ENCODE assay signal across 8 cellular contexts in the genomic region with DNA sequence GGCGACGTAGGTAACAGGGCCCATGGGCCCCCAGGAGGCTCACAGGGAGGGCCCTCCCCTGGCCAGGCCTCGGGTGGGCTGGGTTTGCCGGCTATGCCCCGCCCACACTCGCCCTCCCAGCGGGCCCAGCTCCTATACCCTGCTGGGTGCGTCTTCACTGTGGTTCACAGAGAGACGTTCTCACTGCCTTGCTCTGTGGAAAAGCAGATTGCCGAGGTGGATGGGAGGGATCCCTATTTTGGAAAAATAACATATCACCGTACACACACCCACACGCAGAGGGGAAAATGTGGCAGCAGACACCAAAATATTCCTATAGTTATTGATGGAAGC. TPM values are rescaled to one million over a fixed set of nuclear protein-coding genes. Genes with fewer than 3 reads are reported as not detected.
DNase-seq lines count a peak whose midpoint lies in the region; ATAC-seq and TF ChIP-seq lines count a peak whose summit lies in the region.

No MANE protein-coding gene starts in this region.

- peak; percentile 39 for ATAC-seq in HG02763 (IDR thresholded peaks at IDR 0.05; ENCODE audit: unreplicated experiment)

- no peak overlapping the region for H2BK5ac ChIP-seq in trophoblast cell (ENCODE audit: low read depth, low read length, poor library complexity)

- no peak overlapping the region for H3K18ac ChIP-seq in trophoblast cell (ENCODE audit: low read length)

- H3K79me1 ChIP-seq in trophoblast cell (ENCODE audit: low read length): peaks cover 13% of the 10 kb centered on the region

- no peak overlapping the region for H2AFZ ChIP-seq in trophoblast cell (ENCODE audit: insufficient read depth, low read length, poor library complexity)

- intact Hi-C loops in tibial artery (cut with DNase I; ENCODE audit: low total_unique reads): loop anchor here (5.0 to 10.0 kb wide), 4 partner anchors 36 to 709 kb away; no protein-coding TSS in a partner anchor

- H3K9ac ChIP-seq in trophoblast cell (ENCODE audit: low read length): no peak overlapping the region

- H3K14ac ChIP-seq in trophoblast cell (ENCODE audit: low read length): no peak overlapping the region

- H3K36me3 ChIP-seq in trophoblast cell (ENCODE audit: control insufficient read depth in 1 of 2, insufficient read depth in 2 of 2, low read length in 2 of 2) (no peaks in the 10 kb centered on the region), tibial artery (no peaks in the 10 kb centered on the region)

- no peak overlapping the region for H3K23ac ChIP-seq in trophoblast cell (ENCODE audit: low read length)

- no peak overlapping the region for H3K4ac ChIP-seq in trophoblast cell (ENCODE audit: low read depth, low read length)

- H3K9me3 ChIP-seq in trophoblast cell (ENCODE audit: insufficient read depth, low read depth, low read length) (peaks cover 3% of the 10 kb centered on the region), tibial artery (no peaks in the 10 kb centered on the region)

- no peak overlapping the region for H4K91ac ChIP-seq in trophoblast cell (ENCODE audit: low read depth, low read length)

- TF ChIP-seq POLR2A in erythroblast (IDR thresholded peaks at IDR 0.05; ENCODE audit: low read length): no peak

- DNase-seq in GM12865 (ENCODE audit: low read depth) (peak; percentile 62), NCI-H748 treated with DMSO at 0.1 percent for 48 hours (lab: John Stamatoyannopoulos, UW) (peak; percentile 49), activated T-cell treated with anti-CD3 and anti-CD28 coated beads for 1 hour (ENCODE audit: low read depth) (peak; percentile 55), erythroblast (lab: John Stamatoyannopoulos, UW) (peak; percentile 48 to 52), trophoblast cell (peak; percentile 25 to 75), tibial artery (no peak), glomerular visceral epithelial cell (ENCODE audit: extremely low spot score) (no peak)

- H3K27me3 ChIP-seq in trophoblast cell (ENCODE audit: insufficient read depth, low read length) (no peaks in the 10 kb centered on the region), tibial artery (no peaks in the 10 kb centered on the region)

- no peak for TF ChIP-seq CTCF in GM12865 (IDR thresholded peaks at IDR 0.05; ENCODE audit: insufficient read depth, low read depth, low read length, missing control alignments)
- TF ChIP-seq CTCF in tibial artery (IDR thresholded peaks at IDR 0.05): no peak

- WGBS in trophoblast cell (ENCODE audit: extremely low coverage, insufficient coverage, insufficient read length): no CpG with 5 or more reads among the region's 12 CpGs

- H4K12ac ChIP-seq in trophoblast cell (ENCODE audit: low read depth, low read length): no peak overlapping the region

- H2BK120ac ChIP-seq in trophoblast cell (ENCODE audit: insufficient read depth, low read length, poor library complexity): no peak overlapping the region

- no peak overlapping the region for H4K8ac ChIP-seq in trophoblast cell (ENCODE audit: low read depth, low read length)

- peak overlapping the region; percentile 57 for H3K4me2 ChIP-seq in trophoblast cell (ENCODE audit: low read length)

- H3K4me3 ChIP-seq in GM12865 (ENCODE audit: low read depth, low read length) (peak overlapping the region; percentile 71), trophoblast cell (ENCODE audit: low read depth, low read length) (no peak overlapping the region), tibial artery (peak overlapping the region; percentile 65 to 67)

- H2BK12ac ChIP-seq in trophoblast cell (ENCODE audit: low read length): no peak overlapping the region

- H3K27ac ChIP-seq in trophoblast cell (ENCODE audit: low read depth, low read length) (no peak overlapping the region), tibial artery (peak overlapping the region; percentile 90 to 96)

- H2AK5ac ChIP-seq in trophoblast cell (ENCODE audit: low read length): no peak overlapping the region

- H3K4me1 ChIP-seq in trophoblast cell (ENCODE audit: control insufficient read depth in 1 of 2, insufficient read depth in 2 of 2, low read length in 2 of 2): peaks cover 7 to 16% of the 10 kb centered on the region in 2 experiments
- peaks cover 0 to 52% (median 40%) of the 10 kb centered on the region in 4 donors for H3K4me1 ChIP-seq in tibial artery

- H3K79me2 ChIP-seq in trophoblast cell (ENCODE audit: control insufficient read depth, insufficient read depth, low read length, poor library complexity): peaks cover 7% of the 10 kb centered on the region

RNA-seq across cellular contexts. Expression of a gene that starts 49.6 kb away (rescaled TPM):
- 4.9 and 5.0 TPM in 2 replicates for polyA plus RNA-seq in trophoblast cell (2013)

Comparison
In these comparisons a context has a peak if more than half of its experiments do, and no peak if none do; other contexts are left out.
1. DNase-seq: peak in GM12865 (single experiment), NCI-H748 treated with DMSO at 0.1 percent for 48 hours (single experiment), activated T-cell treated with anti-CD3 and anti-CD28 coated beads for 1 hour (single experiment), erythroblast (2 of 2) and trophoblast cell (2 of 2); none in tibial artery (0 of 2) and glomerular visceral epithelial cell (single experiment).